Comparison of ENCODE assay signal across 8 cellular contexts in the genomic region with DNA sequence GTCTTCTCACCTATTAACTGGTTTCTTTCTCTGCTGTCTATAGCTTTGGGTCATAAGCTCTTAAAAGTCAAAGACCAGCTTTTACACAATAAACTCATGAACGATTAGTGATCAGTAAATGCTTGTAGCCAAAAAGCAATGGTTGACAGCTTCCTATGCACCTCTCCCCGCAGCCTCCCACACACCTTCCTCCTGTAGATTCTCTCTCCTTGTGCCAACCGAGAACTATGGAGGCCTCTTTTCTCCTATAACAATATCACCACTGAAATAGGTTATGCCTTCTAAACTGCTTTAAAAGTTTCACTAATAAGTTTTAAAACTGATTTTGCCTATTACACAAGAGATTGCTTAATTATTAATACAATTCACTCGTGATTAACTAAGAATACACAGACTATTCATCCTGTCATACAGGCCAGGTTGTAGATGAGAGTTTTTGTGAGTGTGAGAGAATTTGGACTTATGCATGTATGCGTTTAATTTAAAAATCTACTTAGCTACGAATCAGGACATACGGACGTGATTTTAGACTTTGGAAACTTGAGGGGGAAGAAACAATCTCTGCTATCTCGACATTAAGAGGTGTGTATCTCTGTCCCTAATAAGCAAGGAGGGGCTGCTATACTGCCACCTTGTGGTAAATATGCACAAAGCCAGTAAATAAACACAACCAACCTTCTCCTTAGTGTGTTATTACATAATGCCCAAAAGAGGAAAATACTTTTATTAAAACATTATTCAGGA.
A peak's percentile ranks its signal among the peaks of the same experiment; 100 is the strongest.
DNase-seq lines count a peak whose midpoint lies in the region; ATAC-seq lines count a peak whose summit lies in the region.

No MANE protein-coding gene starts in this region.

- ATAC-seq in HG02798 (IDR thresholded peaks at IDR 0.05; ENCODE audit: poor library complexity, unreplicated experiment) (peak; percentile 77), left lobe of liver (peak; percentile 96)

- DNase-seq in stimulated activated CD4-positive, alpha-beta T cell treated with anti-CD3 and anti-CD28 coated beads, Interleukin-15, amount 100 ng/mL, for 24 hours, result peak; percentile 4
- no peak for DNase-seq in stimulated activated CD4-positive, alpha-beta T cell treated with anti-CD3 and anti-CD28 coated beads, Interleukin-2, amount 100 ng/mL, for 24 hours
- peak; percentile 7 for DNase-seq in NCI-H82 treated with DMSO at 0.1 percent for 48 hours (lab: John Stamatoyannopoulos, UW; ENCODE audit: unreplicated experiment)
- peak; percentile 12 for DNase-seq in cerebellum (ENCODE audit: low spot score)
- no peak for DNase-seq in left lobe of liver (ENCODE audit: low spot score)
- DNase-seq in amniotic stem cell (lab: John Stamatoyannopoulos, UW), result no peak
- DNase-seq in activated T-cell treated with anti-CD3 and anti-CD28 coated beads, Interleukin-2, amount 50 U/mL, for 48 hours, result no peak

Comparison
In these comparisons a context has a peak if more than half of its experiments do, and no peak if none do; other contexts are left out.
1. DNase-seq: peak in stimulated activated CD4-positive, alpha-beta T cell treated with anti-CD3 and anti-CD28 coated beads, Interleukin-15, amount 100 ng/mL, for 24 hours (single experiment), NCI-H82 treated with DMSO at 0.1 percent for 48 hours (single experiment) and cerebellum (single experiment); none in stimulated activated CD4-positive, alpha-beta T cell treated with anti-CD3 and anti-CD28 coated beads, Interleukin-2, amount 100 ng/mL, for 24 hours (0 of 2), left lobe of liver (single experiment), amniotic stem cell (single experiment) and activated T-cell treated with anti-CD3 and anti-CD28 coated beads, Interleukin-2, amount 50 U/mL, for 48 hours (0 of 2).